12 cellular contexts compared by ENCODE assay signal in the genomic region with DNA sequence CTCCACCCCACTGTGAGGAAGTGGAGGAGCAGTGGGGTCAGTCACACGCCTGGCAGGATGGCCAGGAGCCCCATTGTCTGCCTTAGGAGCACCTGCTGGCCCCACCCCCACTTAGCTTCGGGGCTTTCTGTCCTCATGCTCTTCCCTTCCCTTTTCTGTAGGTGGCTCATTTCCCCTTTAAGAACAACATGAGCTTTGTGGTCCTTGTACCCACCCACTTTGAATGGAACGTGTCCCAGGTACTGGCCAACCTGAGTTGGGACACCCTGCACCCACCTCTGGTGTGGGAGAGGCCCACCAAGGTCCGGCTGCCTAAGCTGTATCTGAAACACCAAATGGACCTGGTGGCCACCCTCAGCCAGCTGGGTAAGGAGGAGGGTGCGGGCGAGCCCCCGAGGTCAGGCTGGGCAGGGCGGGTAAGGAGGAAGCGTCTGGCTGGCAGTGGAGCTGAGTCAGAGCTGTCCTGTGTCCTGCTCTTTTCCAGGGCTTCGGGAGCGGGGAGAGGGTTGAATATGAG. TPM values are rescaled to one million over a fixed set of nuclear protein-coding genes. Genes with fewer than 3 reads are reported as not detected.
DNase-seq lines count a peak whose midpoint lies in the region; ATAC-seq, FAIRE-seq and TF ChIP-seq lines count a peak whose summit lies in the region.
"Had no signal": no experiment of that assay in that cellular context is flagged by ENCODE, and none has a peak within 500 bp of the region (broad histone marks: within the 10 kb centered on the region; RNA-seq: fewer than 3 reads in every experiment).

No MANE protein-coding gene starts in this region.

- H3K4me1 ChIP-seq in IMR-90 (ENCODE audit: control insufficient read depth, insufficient read depth, low read length) (no peaks in the 10 kb centered on the region), K562 (replicated peaks in 1 of 2; ENCODE audit: control insufficient read depth in 2 of 2, insufficient read depth in 2 of 2, low read length in 2 of 2) (peaks cover 8 to 38% of the 10 kb centered on the region in 2 experiments; a peak in 4 of 5 replicates), lung (ENCODE audit: control insufficient read depth in 2 of 2, insufficient read depth in 2 of 2, low read length in 2 of 2) (peaks cover 0 to 2% of the 10 kb centered on the region in 2 donors)

- H3K36me3 ChIP-seq in IMR-90 (ENCODE audit: control insufficient read depth, insufficient read depth, low read length) = no peaks in the 10 kb centered on the region
- no peaks in the 10 kb centered on the region for H3K36me3 ChIP-seq in K562 (ENCODE audit: control insufficient read depth, insufficient read depth, low read length)
- H3K36me3 ChIP-seq in lung (ENCODE audit: control insufficient read depth in 2 of 2, insufficient read depth in 2 of 2, low read length in 2 of 2) = no peaks in the 10 kb centered on the region
- H3K36me3 ChIP-seq: ovary had no signal

- peaks cover 2% of the 10 kb centered on the region; the same call in 1 of the 2 replicates for H3K27me3 ChIP-seq in IMR-90 (ENCODE audit: control insufficient read depth, insufficient read depth, low read length)
- H3K27me3 ChIP-seq in K562 (ENCODE audit: control insufficient read depth in 2 of 2, insufficient read depth in 2 of 2, low read length in 2 of 2) = no peaks in the 10 kb centered on the region
- H3K27me3 ChIP-seq in lung (ENCODE audit: control insufficient read depth, insufficient read depth) = no peaks in the 10 kb centered on the region
- H3K27me3 ChIP-seq: ovary had no signal

- no peak overlapping the region for H2AK9ac ChIP-seq in IMR-90 (replicated peaks; ENCODE audit: low read depth, low read length, poor library complexity)

- H3K9me3 ChIP-seq in IMR-90 (ENCODE audit: control insufficient read depth, insufficient read depth, low read length) = peaks cover 6% of the 10 kb centered on the region; the same call in 1 of the 2 replicates
- H3K9me3 ChIP-seq in K562 (replicated peaks; ENCODE audit: control insufficient read depth, insufficient read depth, low read depth, low read length) = no peaks in the 10 kb centered on the region
- no peaks in the 10 kb centered on the region for H3K9me3 ChIP-seq in lung (ENCODE audit: control insufficient read depth in 2 of 2, insufficient read depth in 1 of 2, low read length in 1 of 2)
- H3K9me3 ChIP-seq: ovary had no signal

- no peak for FAIRE-seq in K562 (lab: Jason Lieb, UNC)

- in situ Hi-C loops in IMR-90 (cut with MboI; ENCODE audit: low sequenced_read_pairs) (no loop called here), K562 (cut with MboI) (no loop called here)

- ATAC-seq in IMR-90 (ENCODE audit: low read depth) (no peak), K562 (peak; percentile 24; the same call in 2 of the 3 replicates), lung (ENCODE audit: insufficient read depth, low FRiP score) (peak; percentile 49)
- ATAC-seq in activated T-helper 17 cell treated with anti-CD3 and anti-CD28 coated beads, Interleukin-2, amount 50 U/mL, for 72 hours (replicated peaks) = no peak

- no peak overlapping the region for H2BK20ac ChIP-seq in IMR-90 (ENCODE audit: low read depth, low read length)

- H4K91ac ChIP-seq in IMR-90 (ENCODE audit: insufficient read depth, low read depth, low read length) = no peak overlapping the region

- H3K23ac ChIP-seq in IMR-90 (ENCODE audit: low read depth, low read length) = no peak overlapping the region

- no peaks in the 10 kb centered on the region for H3K79me2 ChIP-seq in K562 (ENCODE audit: control insufficient read depth, insufficient read depth, low read length)

- no peak overlapping the region for H2BK15ac ChIP-seq in IMR-90 (ENCODE audit: low read depth, low read length)

- no peak for TF ChIP-seq POLR2A in IMR-90 (IDR thresholded peaks at IDR 0.05; ENCODE audit: low read depth, low read length)
- no peak for TF ChIP-seq POLR2A in K562 (conservative IDR thresholded peaks at IDR 0.05)

- H3K27ac Mint-ChIP-seq in activated T-helper 17 cell treated with anti-CD3 and anti-CD28 coated beads, Interleukin-2, amount 50 U/mL, for 72 hours = no peak overlapping the region

- no peak overlapping the region for H3K18ac ChIP-seq in IMR-90 (ENCODE audit: low read depth, low read length)

- no peak overlapping the region for H3K4ac ChIP-seq in IMR-90 (ENCODE audit: low read depth, low read length)

- H3K4me3 Mint-ChIP-seq in activated T-helper 17 cell treated with anti-CD3 and anti-CD28 coated beads, Interleukin-2, amount 50 U/mL, for 72 hours = no peak overlapping the region

- CTCF ChIA-PET in IMR-90 (lab: Yijun Ruan, JAX) = interaction anchor here (1.2 kb wide), 1 partner anchor 12 kb away, joined by 3 read pairs; no protein-coding TSS in a partner anchor
- CTCF ChIA-PET in K562 (lab: Yijun Ruan, JAX; ENCODE audit: low intra/inter-chr PET ratio) = no interaction called here

- H3K4me2 ChIP-seq in IMR-90 (ENCODE audit: low read depth, low read length) = no peak overlapping the region
- no peak overlapping the region for H3K4me2 ChIP-seq in K562 (ENCODE audit: insufficient read depth, low read length)

- H3K27ac ChIP-seq in IMR-90 (ENCODE audit: insufficient read depth, low read length) = no peak overlapping the region
- no peak overlapping the region for H3K27ac ChIP-seq in K562 (ENCODE audit: extremely low read depth, low read depth, low read length)
- peak overlapping the region in 1 of 2 donors; percentile 86 for H3K27ac ChIP-seq in lung (ENCODE audit: low read depth in 1 of 2, low read length in 1 of 2)
- H3K27ac ChIP-seq: ovary had no signal

- BruUV-seq in IMR-90 (replicated peaks; lab: Mats Ljungman, UMichigan) = no TSS peak
- no TSS peak for BruUV-seq in K562 (replicated peaks; lab: Mats Ljungman, UMichigan)

- TF ChIP-seq RAD21 in IMR-90 (IDR thresholded peaks at IDR 0.05; ENCODE audit: low read length) (no peak), K562 (CRISPR knock-in tag; conservative IDR thresholded peaks at IDR 0.05 in 1 of 2, IDR thresholded peaks at IDR 0.05 in 1 of 2) (no peak)

- H3K9ac ChIP-seq in IMR-90 (ENCODE audit: low read depth, low read length) (no peak overlapping the region), K562 (ENCODE audit: insufficient read depth in 1 of 2, low read depth in 2 of 2, low read length in 2 of 2) (peak overlapping the region in 1 of 2 experiments; percentile 66; a peak in 1 of 4 replicates)

- H3K4me3 ChIP-seq in IMR-90 (ENCODE audit: insufficient read depth, low read depth, low read length) = no peak overlapping the region
- H3K4me3 ChIP-seq in K562 = no peak overlapping the region
- H3K4me3 ChIP-seq in lung = peak overlapping the region; percentile 7
- H3K4me3 ChIP-seq: ovary had no signal

- H3K14ac ChIP-seq in IMR-90 (replicated peaks; ENCODE audit: low read depth, low read length) = no peak overlapping the region

- H2BK5ac ChIP-seq in IMR-90 (ENCODE audit: low read depth, low read length, poor library complexity, severe bottlenecking) = no peak overlapping the region

- TF ChIP-seq EP300 in K562 (IDR thresholded peaks at IDR 0.05; ENCODE audit: low read length) = no peak

- WGBS in IMR-90 (ENCODE audit: extremely low coverage in 2 of 2, insufficient read length in 1 of 2), 2 experiments = 70% methylated on average over 6 of the region's 11 CpGs; no CpG with 5 or more reads in 1 of the 2 experiments
- 55% methylated on average over 8 of the region's 11 CpGs for WGBS in K562 (ENCODE audit: insufficient coverage, low coverage, missing lambda C conversion rate)
- WGBS in lung, 2 donors = 11 to 33% methylated on average over 10 to 11 of the region's 11 CpGs

- no peak overlapping the region for H2BK120ac ChIP-seq in IMR-90 (ENCODE audit: low read depth, low read length)

- H3K4me1 Mint-ChIP-seq in activated T-helper 17 cell treated with anti-CD3 and anti-CD28 coated beads, Interleukin-2, amount 50 U/mL, for 72 hours = no peaks in the 10 kb centered on the region

- no peak overlapping the region for H2AK5ac ChIP-seq in IMR-90 (ENCODE audit: low read depth, low read length)

- dilution Hi-C loops in IMR-90 (cut with HindIII; ENCODE audit: low sequenced_read_pairs, unreplicated experiment) = no loop called here

- no peaks in the 10 kb centered on the region for H3K27me3 Mint-ChIP-seq in activated T-helper 17 cell treated with anti-CD3 and anti-CD28 coated beads, Interleukin-2, amount 50 U/mL, for 72 hours

- TF ChIP-seq CTCF in IMR-90 (conservative IDR thresholded peaks at IDR 0.05; ENCODE audit: low read depth, low read length) = no peak
- TF ChIP-seq CTCF in K562 (IDR thresholded peaks at IDR 0.05 in 2 of 3, conservative IDR thresholded peaks at IDR 0.05 in 1 of 3; ENCODE audit: insufficient read depth in 2 of 3, low read depth in 1 of 3, low read length in 3 of 3) = no peak
- TF ChIP-seq CTCF in lung (IDR thresholded peaks at IDR 0.05; ENCODE audit: control extremely low read depth, extremely low read depth) = no peak

- no peaks in the 10 kb centered on the region for H3K9me3 Mint-ChIP-seq in activated T-helper 17 cell treated with anti-CD3 and anti-CD28 coated beads, Interleukin-2, amount 50 U/mL, for 72 hours

- no peak overlapping the region for H3K56ac ChIP-seq in IMR-90 (ENCODE audit: extremely low read depth, insufficient read depth, low read length)

- H4K20me1 ChIP-seq in IMR-90 (ENCODE audit: insufficient read depth, low read length) (no peaks in the 10 kb centered on the region), K562 (replicated peaks; ENCODE audit: control insufficient read depth, insufficient read depth, low read length) (no peaks in the 10 kb centered on the region)

- no peaks in the 10 kb centered on the region for H3K79me1 ChIP-seq in IMR-90 (ENCODE audit: low read depth in 1 of 2, low read length in 2 of 2)

- no peak overlapping the region for H4K8ac ChIP-seq in IMR-90 (ENCODE audit: low read depth in 2 of 2, low read length in 2 of 2)

- POLR2A ChIA-PET in IMR-90 (lab: Charles Lee; ENCODE audit: unreplicated experiment) (no interaction called here), K562 (lab: Yijun Ruan, JAX) (interaction anchor here (0.6 to 1.8 kb wide), 4 partner anchors 9 to 699 kb away, joined by 3 to 10 read pairs (median 4); partner anchors contain the start of genes SERPINF1 and SERPINF2)

- H3K36me3 Mint-ChIP-seq in activated T-helper 17 cell treated with anti-CD3 and anti-CD28 coated beads, Interleukin-2, amount 50 U/mL, for 72 hours (ENCODE audit: low read depth) = no peaks in the 10 kb centered on the region

- H3K9me1 ChIP-seq in IMR-90 (ENCODE audit: insufficient read depth, low read length) (no peaks in the 10 kb centered on the region), K562 (ENCODE audit: control insufficient read depth, insufficient read depth, low read length) (no peaks in the 10 kb centered on the region)

- H2AFZ ChIP-seq in IMR-90 (replicated peaks; ENCODE audit: low read length, poor library complexity) = peak overlapping the region; percentile 5
- no peak overlapping the region for H2AFZ ChIP-seq in K562 (ENCODE audit: low read depth, low read length)

- intact Hi-C loops in IMR-90 (cut with micrococcal nuclease) = no loop called here
- intact Hi-C loops in K562 (cut with micrococcal nuclease) = no loop called here

- DNase-seq in AG20443 (ENCODE audit: low spot score) = peak; percentile 50
- DNase-seq in IMR-90 = no peak
- DNase-seq in K562 (ENCODE audit: extremely low read depth in 1 of 4, low spot score in 3 of 4) = peak in 1 of 4 experiments; percentile 18
- peak; percentile 61 for DNase-seq in lung (ENCODE audit: low spot score)
- no peak for DNase-seq in retina
- no peak for DNase-seq in cerebellum (ENCODE audit: low spot score)
- DNase-seq in NCI-H2171 (lab: John Stamatoyannopoulos, UW) = no peak
- DNase-seq: activated CD4-positive, alpha-beta T cell treated with anti-CD3 and anti-CD28 coated beads, Interleukin-2, amount 50 U/mL, for 4 hours; effector CD8-positive, alpha-beta T cell; NCI-H1436; ovary had no signal

- no peak overlapping the region for H4K5ac ChIP-seq in IMR-90 (ENCODE audit: low read depth, low read length)

RNA-seq across cellular contexts. Expression of gene SERPINF1, which starts 9.4 kb away (rescaled TPM):
- total RNA-seq in IMR-90 (2012; rRNA removed) (11.7 and 15.6 TPM in 2 replicates), K562 (2014; rRNA removed) (37.7 and 54.7 TPM in 2 replicates), K562 (2014; rRNA removed; fragmentation: Illumina TruSeq; extraction: Trizol) (21.5 and 27.5 TPM in 2 replicates), K562 (2015; rRNA removed; fragmentation: Illumina TruSeq; extraction: Trizol) (37.0 and 40.4 TPM in 2 replicates), K562 (2021) (34.5 and 44.2 TPM in 2 replicates), lung (100 to 1,000 TPM; 126 to 249 TPM), cerebellum (12.2 TPM)
- polyA plus RNA-seq in IMR-90 (2012; rRNA removed) (90.2 and 94.3 TPM in 2 replicates), K562 (2011; rRNA removed) (66.9 and 85.2 TPM in 2 replicates), K562 (2014; fragmentation: Illumina TruSeq; extraction: Trizol) (44.8 and 53.4 TPM in 2 replicates), K562 (2014; fragmentation: Nextera tagmentation; extraction: Ambion mirVana) (1 to 10 TPM; 2.6 to 6.3 TPM), K562 (2014; rRNA removed) (42.4 and 78.9 TPM in 2 replicates), lung (100 to 1,000 TPM; 132 to 168 TPM)
- polyA plus RNA-seq in IMR-90 (2012; cell fraction: cytosol; rRNA removed) = 104 and 232 TPM in 2 replicates
- 61.8 and 102 TPM in 2 replicates for polyA plus RNA-seq in IMR-90 (2012; cell fraction: nucleus; rRNA removed; ENCODE audit: low replicate concordance)
- total RNA-seq in K562 (2011; cell fraction: chromatin; rRNA removed; ENCODE audit: low replicate concordance) = 49.3 and 78.6 TPM in 2 replicates
- 114 and 121 TPM in 2 replicates for total RNA-seq in K562 (2011; cell fraction: nucleolus; rRNA removed)
- total RNA-seq in K562 (2011; cell fraction: nucleoplasm; rRNA removed) = 64.9 and 87.2 TPM in 2 replicates
- polyA plus RNA-seq in K562 (2011; cell fraction: cytosol; rRNA removed) = 137 and 141 TPM in 2 replicates
- polyA plus RNA-seq in K562 (2011; cell fraction: nucleus; rRNA removed) = 57.8 and 67.5 TPM in 2 replicates
- 34.1 and 98.1 TPM in 2 replicates for polyA plus RNA-seq in K562 (2012)
- polyA minus RNA-seq in K562 (2011; rRNA and poly(A)+ RNA removed) = 35.2 and 36.2 TPM in 2 replicates
- 21.5 and 27.6 TPM in 2 replicates for polyA minus RNA-seq in K562 (2011; cell fraction: cytosol; rRNA and poly(A)+ RNA removed)
- polyA minus RNA-seq in K562 (2011; cell fraction: nucleus; rRNA and poly(A)+ RNA removed) = 9.0 and 17.2 TPM in 2 replicates
- total RNA-seq in activated T-helper 17 cell treated with anti-CD3 and anti-CD28 coated beads, Interleukin-2, amount 50 U/mL, for 72 hours = not detected

RNA-seq across cellular contexts. Expression of gene SERPINF2, which starts 9.8 kb away (rescaled TPM):
- total RNA-seq in IMR-90 (2012; rRNA removed) (not detected in 2 replicates), K562 (2014; rRNA removed) (not detected in 2 replicates), K562 (2014; rRNA removed; fragmentation: Illumina TruSeq; extraction: Trizol) (not detected in 2 replicates), K562 (2015; rRNA removed; fragmentation: Illumina TruSeq; extraction: Trizol) (not detected in 2 replicates), K562 (2021) (0.22 TPM in 2 replicates), lung (10 to 100 TPM; 13.7 to 41.1 TPM), cerebellum (0.18 TPM)
- polyA plus RNA-seq in IMR-90 (2012; rRNA removed) (not detected in 2 replicates), K562 (2011; rRNA removed) (0.04 TPM in 1 of 2 replicates, not detected in the other), K562 (2014; fragmentation: Illumina TruSeq; extraction: Trizol) (not detected in 2 replicates), K562 (2014; fragmentation: Nextera tagmentation; extraction: Ambion mirVana) (not detected), K562 (2014; rRNA removed) (not detected in 2 replicates), lung (10 to 100 TPM; 74.9 to 78.9 TPM)
- 0.02 TPM in 1 of 2 replicates, not detected in the other for polyA plus RNA-seq in IMR-90 (2012; cell fraction: cytosol; rRNA removed)
- polyA plus RNA-seq in IMR-90 (2012; cell fraction: nucleus; rRNA removed; ENCODE audit: low replicate concordance) = 0.08 and 0.17 TPM in 2 replicates
- total RNA-seq in K562 (2011; cell fraction: chromatin; rRNA removed; ENCODE audit: low replicate concordance) = 0.25 TPM in 1 of 2 replicates, not detected in the other
- not detected in 2 replicates for total RNA-seq in K562 (2011; cell fraction: nucleolus; rRNA removed)
- not detected in 2 replicates for total RNA-seq in K562 (2011; cell fraction: nucleoplasm; rRNA removed)
- polyA plus RNA-seq in K562 (2011; cell fraction: cytosol; rRNA removed) = 0.03 TPM in 1 of 2 replicates, not detected in the other
- polyA plus RNA-seq in K562 (2011; cell fraction: nucleus; rRNA removed) = 0.07 TPM in 1 of 2 replicates, not detected in the other
- 0.03 and 0.06 TPM in 2 replicates for polyA plus RNA-seq in K562 (2012)
- polyA minus RNA-seq in K562 (2011; rRNA and poly(A)+ RNA removed) = not detected in 2 replicates
- polyA minus RNA-seq in K562 (2011; cell fraction: cytosol; rRNA and poly(A)+ RNA removed) = 0.91 TPM in 1 of 2 replicates, not detected in the other
- not detected in 2 replicates for polyA minus RNA-seq in K562 (2011; cell fraction: nucleus; rRNA and poly(A)+ RNA removed)
- under 1 TPM; 0.45 to 0.85 TPM for total RNA-seq in activated T-helper 17 cell treated with anti-CD3 and anti-CD28 coated beads, Interleukin-2, amount 50 U/mL, for 72 hours

RNA-seq across cellular contexts. Expression of gene WDR81, which starts 28.0 kb away (rescaled TPM):
- total RNA-seq in IMR-90 (2012; rRNA removed) (3.0 and 3.9 TPM in 2 replicates), K562 (2014; rRNA removed) (11.1 and 12.5 TPM in 2 replicates), K562 (2014; rRNA removed; fragmentation: Illumina TruSeq; extraction: Trizol) (0.89 and 1.7 TPM in 2 replicates), K562 (2015; rRNA removed; fragmentation: Illumina TruSeq; extraction: Trizol) (4.3 and 5.3 TPM in 2 replicates), K562 (2021) (13.0 and 17.1 TPM in 2 replicates), lung (10 to 100 TPM; 27.9 to 51.9 TPM), cerebellum (8.3 TPM)
- polyA plus RNA-seq in IMR-90 (2012; rRNA removed) (8.4 and 10.4 TPM in 2 replicates), K562 (2011; rRNA removed) (2.7 and 5.1 TPM in 2 replicates), K562 (2014; fragmentation: Illumina TruSeq; extraction: Trizol) (3.3 and 9.0 TPM in 2 replicates), K562 (2014; fragmentation: Nextera tagmentation; extraction: Ambion mirVana) (under 1 TPM; 0.01 to 0.04 TPM), K562 (2014; rRNA removed) (12.2 and 12.9 TPM in 2 replicates), lung (10 to 100 TPM; 26.0 to 38.5 TPM)
- polyA plus RNA-seq in IMR-90 (2012; cell fraction: cytosol; rRNA removed) = 4.5 and 7.7 TPM in 2 replicates
- polyA plus RNA-seq in IMR-90 (2012; cell fraction: nucleus; rRNA removed; ENCODE audit: low replicate concordance) = 21.3 and 52.6 TPM in 2 replicates
- total RNA-seq in K562 (2011; cell fraction: chromatin; rRNA removed; ENCODE audit: low replicate concordance) = 13.5 and 42.5 TPM in 2 replicates
- total RNA-seq in K562 (2011; cell fraction: nucleolus; rRNA removed) = 29.2 and 35.2 TPM in 2 replicates
- 14.9 and 15.0 TPM in 2 replicates for total RNA-seq in K562 (2011; cell fraction: nucleoplasm; rRNA removed)
- polyA plus RNA-seq in K562 (2011; cell fraction: cytosol; rRNA removed) = 5.3 and 9.9 TPM in 2 replicates
- 26.4 and 53.6 TPM in 2 replicates for polyA plus RNA-seq in K562 (2011; cell fraction: nucleus; rRNA removed)
- polyA plus RNA-seq in K562 (2012) = 8.7 and 12.9 TPM in 2 replicates
- 1.3 and 3.6 TPM in 2 replicates for polyA minus RNA-seq in K562 (2011; rRNA and poly(A)+ RNA removed)
- polyA minus RNA-seq in K562 (2011; cell fraction: cytosol; rRNA and poly(A)+ RNA removed) = 10.1 and 18.5 TPM in 2 replicates
- polyA minus RNA-seq in K562 (2011; cell fraction: nucleus; rRNA and poly(A)+ RNA removed) = 9.9 and 15.3 TPM in 2 replicates
- 10 to 100 TPM; 13.2 to 20.2 TPM for total RNA-seq in activated T-helper 17 cell treated with anti-CD3 and anti-CD28 coated beads, Interleukin-2, amount 50 U/mL, for 72 hours

RNA-seq across cellular contexts. Expression of gene TLCD2, which starts 42.3 kb away (rescaled TPM):
- 0.72 and 0.83 TPM in 2 replicates for total RNA-seq in IMR-90 (2012; rRNA removed)
- polyA plus RNA-seq in IMR-90 (2012; rRNA removed) = 0.67 and 1.2 TPM in 2 replicates
- polyA plus RNA-seq in IMR-90 (2012; cell fraction: cytosol; rRNA removed) = 0.49 and 0.75 TPM in 2 replicates
- polyA plus RNA-seq in IMR-90 (2012; cell fraction: nucleus; rRNA removed; ENCODE audit: low replicate concordance) = 0.75 and 2.1 TPM in 2 replicates
- 1.2 and 1.5 TPM in 2 replicates for total RNA-seq in K562 (2011; cell fraction: chromatin; rRNA removed; ENCODE audit: low replicate concordance)
- 1.1 and 1.2 TPM in 2 replicates for total RNA-seq in K562 (2011; cell fraction: nucleolus; rRNA removed)
- total RNA-seq in K562 (2011; cell fraction: nucleoplasm; rRNA removed) = 1.2 and 1.5 TPM in 2 replicates
- total RNA-seq in K562 (2014; rRNA removed) = 0.45 and 0.54 TPM in 2 replicates
- total RNA-seq in K562 (2014; rRNA removed; fragmentation: Illumina TruSeq; extraction: Trizol) = 0.64 and 0.65 TPM in 2 replicates
- total RNA-seq in K562 (2015; rRNA removed; fragmentation: Illumina TruSeq; extraction: Trizol) = 0.76 and 0.98 TPM in 2 replicates
- 0.78 and 0.89 TPM in 2 replicates for total RNA-seq in K562 (2021)
- 0.46 and 0.50 TPM in 2 replicates for polyA plus RNA-seq in K562 (2011; rRNA removed)
- 0.49 and 0.53 TPM in 2 replicates for polyA plus RNA-seq in K562 (2011; cell fraction: cytosol; rRNA removed)
- 0.39 and 0.54 TPM in 2 replicates for polyA plus RNA-seq in K562 (2011; cell fraction: nucleus; rRNA removed)
- polyA plus RNA-seq in K562 (2012) = 0.89 and 4.5 TPM in 2 replicates
- polyA plus RNA-seq in K562 (2014; fragmentation: Illumina TruSeq; extraction: Trizol) = 0.58 and 0.64 TPM in 2 replicates
- under 1 TPM; 0.10 to 0.13 TPM for polyA plus RNA-seq in K562 (2014; fragmentation: Nextera tagmentation; extraction: Ambion mirVana)
- polyA plus RNA-seq in K562 (2014; rRNA removed) = 0.73 and 1.0 TPM in 2 replicates
- 0.72 and 0.81 TPM in 2 replicates for polyA minus RNA-seq in K562 (2011; rRNA and poly(A)+ RNA removed)
- polyA minus RNA-seq in K562 (2011; cell fraction: cytosol; rRNA and poly(A)+ RNA removed) = 0.48 and 0.73 TPM in 2 replicates
- 0.40 and 0.56 TPM in 2 replicates for polyA minus RNA-seq in K562 (2011; cell fraction: nucleus; rRNA and poly(A)+ RNA removed)
- 10 to 100 TPM; 13.3 to 16.1 TPM for total RNA-seq in lung
- polyA plus RNA-seq in lung = 1 to 10 TPM; 4.4 to 6.2 TPM
- total RNA-seq in activated T-helper 17 cell treated with anti-CD3 and anti-CD28 coated beads, Interleukin-2, amount 50 U/mL, for 72 hours = 1 to 10 TPM in 1 of 2 donors, under 1 TPM in 1; 0.26 to 1.1 TPM
- total RNA-seq in cerebellum = 0.73 TPM

Comparison
In these comparisons a context has a peak if more than half of its experiments do, and no peak if none do; other contexts are left out.
1. DNase-seq: peak in AG20443 (single experiment) and lung (single experiment); none in IMR-90 (single experiment), retina (single experiment), cerebellum (single experiment) and NCI-H2171 (single experiment).
2. ATAC-seq: peak in K562 (single experiment) and lung (single experiment); none in IMR-90 (single experiment) and activated T-helper 17 cell treated with anti-CD3 and anti-CD28 coated beads, Interleukin-2, amount 50 U/mL, for 72 hours (single experiment).
3. RNA of gene SERPINF2, which starts 9.8 kb away (total RNA-seq): 13.7 to 41.1 TPM in lung; 0.45 to 0.85 TPM in activated T-helper 17 cell treated with anti-CD3 and anti-CD28 coated beads, Interleukin-2, amount 50 U/mL, for 72 hours, 0.18 TPM in cerebellum (single experiment), 0.22 to 0.25 TPM in K562 and not detected in IMR-90; every median in the first group is over 4 times any median in the second.